Comparison of ENCODE assay signal across 10 cellular contexts in the genomic region with DNA sequence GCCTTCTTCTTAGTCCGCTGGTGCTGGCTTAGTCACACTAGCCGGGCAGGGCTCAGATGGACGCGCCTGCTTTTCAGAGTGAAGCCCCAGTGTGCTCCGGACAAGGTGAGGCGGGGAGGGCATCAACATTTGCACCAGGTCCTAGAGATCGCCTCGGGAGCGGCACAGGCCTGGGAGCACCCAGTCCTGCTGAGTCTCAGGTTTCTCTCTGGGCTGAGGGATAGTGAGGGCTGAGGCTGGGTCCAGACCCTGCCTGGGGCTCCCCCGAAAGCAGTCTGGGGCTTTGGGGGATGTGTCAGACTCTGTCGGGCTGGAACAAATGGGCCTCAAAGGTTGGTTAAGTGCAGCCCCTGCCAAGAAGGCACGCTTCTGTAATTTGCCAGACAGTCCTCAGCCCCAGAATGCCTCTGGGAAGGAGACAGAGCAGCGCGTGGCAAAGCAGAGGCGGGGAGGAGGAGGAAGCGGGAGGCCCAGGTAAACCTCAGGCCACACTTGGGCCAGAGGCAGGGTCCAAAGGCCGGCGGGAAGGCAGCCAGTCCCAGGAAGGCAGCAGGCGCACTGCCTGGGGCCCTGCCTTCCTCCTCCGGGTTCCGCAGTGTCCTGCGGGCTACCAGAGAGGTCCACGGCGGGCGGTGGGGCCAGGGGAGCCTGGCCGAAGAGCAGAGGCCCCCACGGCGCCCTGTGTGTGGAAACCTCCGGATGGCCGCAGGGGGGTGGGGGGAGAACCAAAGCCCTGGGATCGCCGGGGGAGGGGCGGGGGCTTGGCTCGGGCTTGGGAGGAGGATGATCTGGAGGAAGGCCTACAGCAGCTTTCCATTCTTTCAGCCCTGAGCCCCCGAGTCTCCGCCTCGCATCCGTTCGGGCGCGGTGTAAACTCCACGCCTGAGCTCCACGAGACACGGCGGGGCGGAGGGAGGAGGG. TPM values are rescaled to one million over a fixed set of nuclear protein-coding genes. Genes with fewer than 3 reads are reported as not detected.
DNase-seq lines count a peak whose midpoint lies in the region; ATAC-seq and TF ChIP-seq lines count a peak whose summit lies in the region.
"Had no signal": no experiment of that assay in that cellular context is flagged by ENCODE, and none has a peak within 500 bp of the region (broad histone marks: within the 10 kb centered on the region; RNA-seq: fewer than 3 reads in every experiment).

No MANE protein-coding gene starts in this region.

- H4K91ac ChIP-seq in IMR-90 (ENCODE audit: insufficient read depth, low read depth, low read length): peak overlapping the region; percentile 49; the same call in 1 of the 2 replicates

- H3K23ac ChIP-seq in IMR-90 (ENCODE audit: low read depth, low read length) (no peak overlapping the region), mesendoderm (ENCODE audit: low read length) (peak overlapping the region; percentile 24)

- no peak overlapping the region for H3K56ac ChIP-seq in IMR-90 (ENCODE audit: extremely low read depth, insufficient read depth, low read length)
- peak overlapping the region; percentile 19 for H3K56ac ChIP-seq in mesendoderm (ENCODE audit: low read length)

- POLR2A ChIA-PET in IMR-90 (lab: Charles Lee; ENCODE audit: unreplicated experiment): no interaction called here
- POLR2A ChIA-PET in CD4-positive, alpha-beta memory T cell (lab: Charles Lee; ENCODE audit: partially characterized antibody): interaction anchor here (0.9 to 7.6 kb wide), 2 partner anchors 40 to 90 kb away, joined by 3 to 46 read pairs; a partner anchor contains a TSS

- no peak overlapping the region; a peak in 1 of 4 replicates for H4K8ac ChIP-seq in IMR-90 (ENCODE audit: low read depth in 2 of 2, low read length in 2 of 2)
- H4K8ac ChIP-seq in mesendoderm (ENCODE audit: low read depth, low read length): no peak overlapping the region

- no peak for ATAC-seq in IMR-90 (ENCODE audit: low read depth)
- ATAC-seq in stimulated activated naive B cell treated with anti-CD40 and anti-IgM and Interleukin-4, amounts not matched to agents 10 μg/mL and 1 μg/mL and 100 μg/mL, for 72 hours (replicated peaks): peak; percentile 24 to 28
- no peak for ATAC-seq in HG02852 (IDR thresholded peaks at IDR 0.05; ENCODE audit: unreplicated experiment)
- no peak for ATAC-seq in HG03139 (IDR thresholded peaks at IDR 0.05; ENCODE audit: unreplicated experiment)

- no peak for TF ChIP-seq RAD21 in IMR-90 (IDR thresholded peaks at IDR 0.05; ENCODE audit: low read length)

- H3K9me1 ChIP-seq in IMR-90 (ENCODE audit: insufficient read depth, low read length): peaks cover 17% of the 10 kb centered on the region

- H3K4ac ChIP-seq in IMR-90 (ENCODE audit: low read depth, low read length) (0 out of 2 replicates have a peak overlapping the region, but pooled peaks have one; percentile 56), mesendoderm (ENCODE audit: low read depth, low read length) (no peak overlapping the region)

- H2BK15ac ChIP-seq in IMR-90 (ENCODE audit: low read depth, low read length) (no peak overlapping the region), mesendoderm (replicated peaks; ENCODE audit: low read depth) (no peak overlapping the region)

- H3K4me1 ChIP-seq in IMR-90 (ENCODE audit: control insufficient read depth, insufficient read depth, low read length) (peaks cover 14% of the 10 kb centered on the region), mesendoderm (ENCODE audit: control insufficient read depth, low read depth, low read length) (peaks cover 3% of the 10 kb centered on the region)
- peaks cover 8% of the 10 kb centered on the region for H3K4me1 ChIP-seq in CD4-positive, alpha-beta memory T cell (ENCODE audit: insufficient read depth, low read length)
- H3K4me1 ChIP-seq: SJCRH30 had no signal

- 73% methylated on average over 6 of the region's 46 CpGs; no CpG with 5 or more reads in 1 of the 2 experiments for WGBS in IMR-90 (ENCODE audit: extremely low coverage in 2 of 2, insufficient read length in 1 of 2), 2 experiments
- no CpG with 5 or more reads among the region's 46 CpGs for WGBS in mesendoderm (ENCODE audit: extremely low coverage, insufficient coverage, low lambda C conversion rate)

- H3K9me3 Mint-ChIP-seq in stimulated activated naive B cell treated with anti-CD40 and anti-IgM and Interleukin-4, amounts not matched to agents 10 μg/mL and 1 μg/mL and 100 μg/mL, for 72 hours: no peaks in the 10 kb centered on the region
- H3K9me3 Mint-ChIP-seq in CD4-positive, alpha-beta memory T cell: no peaks in the 10 kb centered on the region

- TF ChIP-seq POLR2A in IMR-90 (IDR thresholded peaks at IDR 0.05; ENCODE audit: low read depth, low read length): no peak

- dilution Hi-C loops in IMR-90 (cut with HindIII; ENCODE audit: low sequenced_read_pairs, unreplicated experiment): no loop called here

- H2AFZ ChIP-seq in IMR-90 (replicated peaks; ENCODE audit: low read length, poor library complexity): no peak overlapping the region

- H3K4me3 Mint-ChIP-seq in stimulated activated naive B cell treated with anti-CD40 and anti-IgM and Interleukin-4, amounts not matched to agents 10 μg/mL and 1 μg/mL and 100 μg/mL, for 72 hours: peak overlapping the region in 1 of 2 donors; percentile 39
- no peak overlapping the region for H3K4me3 Mint-ChIP-seq in CD4-positive, alpha-beta memory T cell

- peaks cover 25% of the 10 kb centered on the region for H3K36me3 ChIP-seq in IMR-90 (ENCODE audit: control insufficient read depth, insufficient read depth, low read length)
- H3K36me3 ChIP-seq in mesendoderm (ENCODE audit: control insufficient read depth, insufficient read depth, low read length): peaks cover 2% of the 10 kb centered on the region
- peaks cover 24% of the 10 kb centered on the region for H3K36me3 ChIP-seq in CD4-positive, alpha-beta memory T cell (ENCODE audit: insufficient read depth, low read length)
- H3K36me3 ChIP-seq: SJCRH30 had no signal

- TF ChIP-seq CTCF in IMR-90 (conservative IDR thresholded peaks at IDR 0.05; ENCODE audit: low read depth, low read length): no peak
- no peak for TF ChIP-seq CTCF in choroid plexus epithelial cell (conservative IDR thresholded peaks at IDR 0.05; ENCODE audit: low read depth, low read length)

- peak overlapping the region; percentile 37; the same call in 1 of the 2 replicates for H2BK120ac ChIP-seq in IMR-90 (ENCODE audit: low read depth, low read length)
- no peak overlapping the region for H2BK120ac ChIP-seq in mesendoderm (ENCODE audit: low read depth, low read length)

- H3K9ac ChIP-seq in IMR-90 (ENCODE audit: low read depth, low read length) (no peak overlapping the region), mesendoderm (ENCODE audit: low read length) (peak overlapping the region; percentile 3)

- H3K27me3 ChIP-seq in IMR-90 (ENCODE audit: control insufficient read depth, insufficient read depth, low read length) (no peaks in the 10 kb centered on the region), mesendoderm (ENCODE audit: insufficient read depth, low read length, poor library complexity) (no peaks in the 10 kb centered on the region)
- H3K27me3 ChIP-seq in CD4-positive, alpha-beta memory T cell (ENCODE audit: insufficient read depth, low read length): no peaks in the 10 kb centered on the region
- H3K27me3 ChIP-seq: SJCRH30 had no signal

- peaks cover 26 to 37% of the 10 kb centered on the region in 2 donors for H3K36me3 Mint-ChIP-seq in stimulated activated naive B cell treated with anti-CD40 and anti-IgM and Interleukin-4, amounts not matched to agents 10 μg/mL and 1 μg/mL and 100 μg/mL, for 72 hours
- H3K36me3 Mint-ChIP-seq in CD4-positive, alpha-beta memory T cell: peaks cover 19 to 32% of the 10 kb centered on the region in 2 donors

- peaks cover 24 to 39% of the 10 kb centered on the region in 2 donors for H3K4me1 Mint-ChIP-seq in stimulated activated naive B cell treated with anti-CD40 and anti-IgM and Interleukin-4, amounts not matched to agents 10 μg/mL and 1 μg/mL and 100 μg/mL, for 72 hours
- H3K4me1 Mint-ChIP-seq in CD4-positive, alpha-beta memory T cell: peaks cover 0 to 14% (median 4%) of the 10 kb centered on the region in 4 donors

- DNase-seq in IMR-90 (no peak), choroid plexus epithelial cell (ENCODE audit: low read depth) (peak; percentile 8), mesendoderm (peak; percentile 61)
- DNase-seq in stimulated activated naive B cell treated with anti-CD40 and anti-IgM and Interleukin-4, amounts not matched to agents 10 μg/mL and 1 μg/mL and 100 μg/mL, for 72 hours: no peak
- no peak for DNase-seq in CD4-positive, alpha-beta memory T cell
- DNase-seq: DMS 273 treated with DMSO at 0.1 percent for 48 hours, SJCRH30 had no signal

- H3K79me1 ChIP-seq in IMR-90 (ENCODE audit: low read depth in 1 of 2, low read length in 2 of 2) (peaks cover 0 to 12% of the 10 kb centered on the region in 2 experiments; a peak in 1 of 4 replicates), mesendoderm (ENCODE audit: low read length) (no peaks in the 10 kb centered on the region)

- H3K18ac ChIP-seq in IMR-90 (ENCODE audit: low read depth, low read length) (no peak overlapping the region), mesendoderm (ENCODE audit: low read length) (peak overlapping the region; percentile 54)

- H2AK9ac ChIP-seq in IMR-90 (replicated peaks; ENCODE audit: low read depth, low read length, poor library complexity): peak overlapping the region; percentile 43

- intact Hi-C loops in IMR-90 (cut with micrococcal nuclease): loop anchor here (5.0 kb wide), 1 partner anchor 266 kb away; no protein-coding TSS in a partner anchor
- intact Hi-C loops in CD4-positive, alpha-beta memory T cell (cut with micrococcal nuclease): loop anchor here (1.0 to 10.0 kb wide), 3 partner anchors 38 to 269 kb away; no protein-coding TSS in a partner anchor

- no peak overlapping the region for H3K4me2 ChIP-seq in IMR-90 (ENCODE audit: low read depth, low read length)
- no peak overlapping the region for H3K4me2 ChIP-seq in mesendoderm (ENCODE audit: low read length)

- H2AK5ac ChIP-seq in IMR-90 (ENCODE audit: low read depth, low read length) (peak overlapping the region; percentile 89; the same call in 1 of the 2 replicates), mesendoderm (ENCODE audit: low read length) (no peak overlapping the region)

- peak overlapping the region; percentile 83 for H3K27ac Mint-ChIP-seq in stimulated activated naive B cell treated with anti-CD40 and anti-IgM and Interleukin-4, amounts not matched to agents 10 μg/mL and 1 μg/mL and 100 μg/mL, for 72 hours
- H3K27ac Mint-ChIP-seq in CD4-positive, alpha-beta memory T cell: peak overlapping the region in 1 of 7 donors; percentile 23

- 0 out of 2 replicates have a peak overlapping the region, but pooled peaks have one; percentile 55 for H2BK20ac ChIP-seq in IMR-90 (ENCODE audit: low read depth, low read length)

- H3K9me3 ChIP-seq in IMR-90 (ENCODE audit: control insufficient read depth, insufficient read depth, low read length): no peaks in the 10 kb centered on the region
- H3K9me3 ChIP-seq in CD4-positive, alpha-beta memory T cell (ENCODE audit: control insufficient read depth in 1 of 2, low read length in 2 of 2): no peaks in the 10 kb centered on the region
- H3K9me3 ChIP-seq: esophagus muscularis mucosa, SJCRH30 had no signal

- no peak overlapping the region for H3K14ac ChIP-seq in IMR-90 (replicated peaks; ENCODE audit: low read depth, low read length)

- CTCF ChIA-PET in IMR-90 (lab: Yijun Ruan, JAX): no interaction called here
- CTCF ChIA-PET in CD4-positive, alpha-beta memory T cell (lab: Charles Lee; ENCODE audit: partially characterized antibody): interaction anchor here (1.0 to 9.5 kb wide), 12 partner anchors 11 to 265 kb away, joined by 3 to 138 read pairs (median 6); a partner anchor contains a TSS

- H3K27ac ChIP-seq in IMR-90 (ENCODE audit: insufficient read depth, low read length) (no peak overlapping the region), mesendoderm (ENCODE audit: low read depth, low read length) (no peak overlapping the region)
- no peak overlapping the region for H3K27ac ChIP-seq in CD4-positive, alpha-beta memory T cell (ENCODE audit: low read depth, low read length)
- H3K27ac ChIP-seq: SJCRH30 had no signal

- no peak overlapping the region for H4K5ac ChIP-seq in IMR-90 (ENCODE audit: low read depth, low read length)
- H4K5ac ChIP-seq in mesendoderm (ENCODE audit: low read length): no peak overlapping the region

- H2BK5ac ChIP-seq in IMR-90 (ENCODE audit: low read depth, low read length, poor library complexity, severe bottlenecking): no peak overlapping the region
- no peak overlapping the region for H2BK5ac ChIP-seq in mesendoderm (ENCODE audit: low read length)

- H3K27me3 Mint-ChIP-seq in stimulated activated naive B cell treated with anti-CD40 and anti-IgM and Interleukin-4, amounts not matched to agents 10 μg/mL and 1 μg/mL and 100 μg/mL, for 72 hours: no peaks in the 10 kb centered on the region
- H3K27me3 Mint-ChIP-seq in CD4-positive, alpha-beta memory T cell: no peaks in the 10 kb centered on the region

- H3K4me3 ChIP-seq in IMR-90 (ENCODE audit: insufficient read depth, low read depth, low read length): no peak overlapping the region
- no peak overlapping the region for H3K4me3 ChIP-seq in choroid plexus epithelial cell (ENCODE audit: low read depth, low read length)
- no peak overlapping the region for H3K4me3 ChIP-seq in mesendoderm (ENCODE audit: low read length)
- H3K4me3 ChIP-seq in CD4-positive, alpha-beta memory T cell (ENCODE audit: low read length in 2 of 2): no peak overlapping the region
- H3K4me3 ChIP-seq: esophagus muscularis mucosa, SJCRH30 had no signal

- in situ Hi-C loops in IMR-90 (cut with MboI; ENCODE audit: low sequenced_read_pairs): loop anchor here (25.0 kb wide), 1 partner anchor 266 kb away; no protein-coding TSS in a partner anchor

- H4K20me1 ChIP-seq in IMR-90 (ENCODE audit: insufficient read depth, low read length): peaks cover 11% of the 10 kb centered on the region

- BruUV-seq in IMR-90 (replicated peaks; lab: Mats Ljungman, UMichigan): no TSS peak

- H3K79me2 ChIP-seq in mesendoderm (ENCODE audit: control insufficient read depth, insufficient read depth, low read length): no peaks in the 10 kb centered on the region

RNA-seq across cellular contexts. Expression of a gene that starts 39.5 kb away (rescaled TPM):
- total RNA-seq in IMR-90 (2012; rRNA removed): 0.18 and 0.28 TPM in 2 replicates
- polyA plus RNA-seq in IMR-90 (2012; rRNA removed): 0.63 and 0.76 TPM in 2 replicates
- 0.56 and 1.3 TPM in 2 replicates for polyA plus RNA-seq in IMR-90 (2012; cell fraction: cytosol; rRNA removed)
- 2.3 and 3.6 TPM in 2 replicates for polyA plus RNA-seq in IMR-90 (2012; cell fraction: nucleus; rRNA removed; ENCODE audit: low replicate concordance)
- polyA plus RNA-seq in mesendoderm (2013, experiment 1 of 2): 7.6 TPM
- 7.5 TPM for polyA plus RNA-seq in mesendoderm (2013, experiment 2 of 2)
- 100 to 1,000 TPM; 157 to 177 TPM for total RNA-seq in CD4-positive, alpha-beta memory T cell
- polyA plus RNA-seq in CD4-positive, alpha-beta memory T cell: 10 to 100 TPM; 34.4 to 89.0 TPM

Comparison
In these comparisons a context has a peak if more than half of its experiments do, and no peak if none do; other contexts are left out.
1. ATAC-seq: peak in stimulated activated naive B cell treated with anti-CD40 and anti-IgM and Interleukin-4, amounts not matched to agents 10 μg/mL and 1 μg/mL and 100 μg/mL, for 72 hours (2 of 2); none in IMR-90 (single experiment), HG02852 (single experiment) and HG03139 (single experiment).
2. DNase-seq: peak in choroid plexus epithelial cell (single experiment) and mesendoderm (single experiment); none in IMR-90 (single experiment), stimulated activated naive B cell treated with anti-CD40 and anti-IgM and Interleukin-4, amounts not matched to agents 10 μg/mL and 1 μg/mL and 100 μg/mL, for 72 hours (single experiment) and CD4-positive, alpha-beta memory T cell (0 of 5).
3. RNA of a gene that starts 39.5 kb away (total RNA-seq): 157 to 177 TPM in CD4-positive, alpha-beta memory T cell; 0.18 to 0.28 TPM in IMR-90; every median in the first group is over 100 times any median in the second.